Comparison of ENCODE assay signal across 1 cellular context in the genomic region with DNA sequence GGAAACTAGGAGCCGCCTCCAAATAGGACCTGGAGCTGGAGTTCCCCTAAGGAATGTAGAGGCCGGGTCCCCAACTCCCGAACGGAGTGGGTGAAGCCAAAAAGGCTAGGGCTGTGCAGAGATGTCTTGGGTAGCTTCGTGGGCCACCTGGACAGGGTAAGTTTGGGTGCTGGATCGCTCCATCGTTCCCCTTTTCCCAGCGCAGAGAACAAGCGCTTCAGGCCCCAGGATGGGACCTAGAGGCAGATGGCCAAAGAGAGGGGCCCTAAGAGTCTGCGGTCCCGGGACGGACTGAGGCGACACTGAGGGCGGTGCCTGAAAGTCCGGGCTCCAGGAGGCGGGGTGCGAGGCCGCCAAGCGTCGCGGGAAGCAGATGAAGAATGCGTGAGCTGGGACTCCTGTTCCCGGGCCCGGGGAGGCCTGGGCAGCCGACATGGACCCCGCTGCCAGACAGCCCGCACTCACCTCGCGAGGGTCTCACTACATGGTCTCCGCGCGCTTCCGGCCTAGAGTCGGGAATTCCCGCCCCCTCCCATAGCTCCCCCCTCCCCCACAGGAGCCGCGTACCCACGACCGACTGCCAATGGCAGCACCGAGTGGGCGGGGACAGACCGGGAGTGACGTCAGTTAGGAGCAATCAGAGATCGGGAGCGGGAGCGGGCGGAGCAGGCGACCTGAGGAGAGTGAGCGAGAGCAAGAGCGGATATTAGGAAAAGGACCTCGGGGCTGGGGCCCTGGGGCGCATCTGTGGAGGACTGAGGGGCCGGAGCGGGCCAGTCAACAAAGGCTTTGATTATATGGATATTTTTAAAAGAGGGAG.
TF ChIP-seq lines count a peak whose summit lies in the region.

A gene with protein sequence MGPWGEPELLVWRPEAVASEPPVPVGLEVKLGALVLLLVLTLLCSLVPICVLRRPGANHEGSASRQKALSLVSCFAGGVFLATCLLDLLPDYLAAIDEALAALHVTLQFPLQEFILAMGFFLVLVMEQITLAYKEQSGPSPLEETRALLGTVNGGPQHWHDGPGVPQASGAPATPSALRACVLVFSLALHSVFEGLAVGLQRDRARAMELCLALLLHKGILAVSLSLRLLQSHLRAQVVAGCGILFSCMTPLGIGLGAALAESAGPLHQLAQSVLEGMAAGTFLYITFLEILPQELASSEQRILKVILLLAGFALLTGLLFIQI (minus strand): TSS at position 508 of the 820 bp plus-strand sequence. CDS start 822 bp downstream, outside the sequence.

TF ChIP-seq in HepG2, 621 proteins besides CTCF, POLR2A, EP300 and RAD21 (continued from another document and continues in another):
- peak; percentile 30; the same call in 1 of the 2 replicates for TF ChIP-seq ZNF33B (CRISPR knock-in tag; IDR thresholded peaks at IDR 0.05)
- peak; percentile 49; the same call in 1 of the 2 replicates for TF ChIP-seq HDAC1 (CRISPR knock-in tag; IDR thresholded peaks at IDR 0.05)
- no peak for TF ChIP-seq FOSL2 (CRISPR knock-in tag; IDR thresholded peaks at IDR 0.05)
- TF ChIP-seq, protein P1, sequence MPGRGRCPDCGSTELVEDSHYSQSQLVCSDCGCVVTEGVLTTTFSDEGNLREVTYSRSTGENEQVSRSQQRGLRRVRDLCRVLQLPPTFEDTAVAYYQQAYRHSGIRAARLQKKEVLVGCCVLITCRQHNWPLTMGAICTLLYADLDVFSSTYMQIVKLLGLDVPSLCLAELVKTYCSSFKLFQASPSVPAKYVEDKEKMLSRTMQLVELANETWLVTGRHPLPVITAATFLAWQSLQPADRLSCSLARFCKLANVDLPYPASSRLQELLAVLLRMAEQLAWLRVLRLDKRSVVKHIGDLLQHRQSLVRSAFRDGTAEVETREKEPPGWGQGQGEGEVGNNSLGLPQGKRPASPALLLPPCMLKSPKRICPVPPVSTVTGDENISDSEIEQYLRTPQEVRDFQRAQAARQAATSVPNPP (CRISPR knock-in tag; IDR thresholded peaks at IDR 0.05): no peak
- peak; percentile 40; the same call in 1 of the 2 replicates for TF ChIP-seq RXRB (CRISPR knock-in tag; IDR thresholded peaks at IDR 0.05; ENCODE audit: borderline replicate concordance)
- peak; percentile 9; the same call in 1 of the 2 replicates for TF ChIP-seq TARDBP (CRISPR knock-in tag; IDR thresholded peaks at IDR 0.05)
- TF ChIP-seq ARID2 (CRISPR knock-in tag; IDR thresholded peaks at IDR 0.05; ENCODE audit: borderline replicate concordance): no peak; the same call in 1 of the 2 replicates
- TF ChIP-seq ZNF256 (CRISPR knock-in tag; conservative IDR thresholded peaks at IDR 0.05): no peak; the same call in 1 of the 2 replicates
- TF ChIP-seq, protein P2, sequence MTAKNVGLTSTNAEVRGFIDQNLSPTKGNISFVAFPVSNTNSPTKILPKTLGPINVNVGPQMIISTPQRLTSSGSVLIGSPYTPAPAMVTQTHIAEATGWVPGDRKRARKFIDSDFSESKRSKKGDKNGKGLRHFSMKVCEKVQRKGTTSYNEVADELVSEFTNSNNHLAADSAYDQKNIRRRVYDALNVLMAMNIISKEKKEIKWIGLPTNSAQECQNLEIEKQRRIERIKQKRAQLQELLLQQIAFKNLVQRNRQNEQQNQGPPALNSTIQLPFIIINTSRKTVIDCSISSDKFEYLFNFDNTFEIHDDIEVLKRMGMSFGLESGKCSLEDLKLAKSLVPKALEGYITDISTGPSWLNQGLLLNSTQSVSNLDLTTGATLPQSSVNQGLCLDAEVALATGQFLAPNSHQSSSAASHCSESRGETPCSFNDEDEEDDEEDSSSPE (CRISPR knock-in tag; IDR thresholded peaks at IDR 0.05): peak; percentile 46
- 0 out of 2 replicates have a peak, but pooled peaks have one; percentile 76 for TF ChIP-seq ZNF510 (CRISPR knock-in tag; IDR thresholded peaks at IDR 0.05; ENCODE audit: low read depth)
- TF ChIP-seq JDP2 (CRISPR knock-in tag; IDR thresholded peaks at IDR 0.05; ENCODE audit: borderline replicate concordance): no peak
- TF ChIP-seq KAT7 (CRISPR knock-in tag; IDR thresholded peaks at IDR 0.05; ENCODE audit: borderline replicate concordance): no peak
- TF ChIP-seq ZNF138 (CRISPR knock-in tag; IDR thresholded peaks at IDR 0.05; ENCODE audit: low read depth): 0 out of 2 replicates have a peak, but pooled peaks have one; percentile 57
- peak; percentile 14; the same call in 1 of the 2 replicates for TF ChIP-seq ESRRA (CRISPR knock-in tag; IDR thresholded peaks at IDR 0.05; ENCODE audit: low read depth)
- peak; percentile 92 for TF ChIP-seq PCBP1 (IDR thresholded peaks at IDR 0.05; ENCODE audit: borderline replicate concordance, low read depth, low read length)
- no peak for TF ChIP-seq MTF1 (CRISPR knock-in tag; IDR thresholded peaks at IDR 0.05)
- no peak for TF ChIP-seq HES4 (CRISPR knock-in tag; IDR thresholded peaks at IDR 0.05; ENCODE audit: borderline replicate concordance)
- 0 out of 2 replicates have a peak, but pooled peaks have one; percentile 6 for TF ChIP-seq ONECUT2 (CRISPR knock-in tag; IDR thresholded peaks at IDR 0.05)
- no peak for TF ChIP-seq CENPT (CRISPR knock-in tag; IDR thresholded peaks at IDR 0.05; ENCODE audit: low read depth)
- TF ChIP-seq, protein P3, sequence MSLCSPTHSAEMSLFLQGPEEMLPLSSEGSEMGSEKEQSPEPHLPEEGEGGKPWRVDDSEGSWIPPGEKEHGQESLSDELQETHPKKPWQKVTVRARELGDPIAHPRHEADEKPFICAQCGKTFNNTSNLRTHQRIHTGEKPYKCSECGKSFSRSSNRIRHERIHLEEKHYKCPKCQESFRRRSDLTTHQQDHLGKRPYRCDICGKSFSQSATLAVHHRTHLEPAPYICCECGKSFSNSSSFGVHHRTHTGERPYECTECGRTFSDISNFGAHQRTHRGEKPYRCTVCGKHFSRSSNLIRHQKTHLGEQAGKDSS (CRISPR knock-in tag; IDR thresholded peaks at IDR 0.05; ENCODE audit: borderline replicate concordance, low read depth): no peak; the same call in 1 of the 2 replicates
- TF ChIP-seq, protein P4, sequence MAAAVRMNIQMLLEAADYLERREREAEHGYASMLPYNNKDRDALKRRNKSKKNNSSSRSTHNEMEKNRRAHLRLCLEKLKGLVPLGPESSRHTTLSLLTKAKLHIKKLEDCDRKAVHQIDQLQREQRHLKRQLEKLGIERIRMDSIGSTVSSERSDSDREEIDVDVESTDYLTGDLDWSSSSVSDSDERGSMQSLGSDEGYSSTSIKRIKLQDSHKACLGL (CRISPR knock-in tag; IDR thresholded peaks at IDR 0.05): peak; percentile 73; the same call in 1 of the 2 replicates
- peak; percentile 42 for TF ChIP-seq ASH2L (IDR thresholded peaks at IDR 0.05; ENCODE audit: insufficient read length, low read depth, low read length)
- TF ChIP-seq, protein P5, sequence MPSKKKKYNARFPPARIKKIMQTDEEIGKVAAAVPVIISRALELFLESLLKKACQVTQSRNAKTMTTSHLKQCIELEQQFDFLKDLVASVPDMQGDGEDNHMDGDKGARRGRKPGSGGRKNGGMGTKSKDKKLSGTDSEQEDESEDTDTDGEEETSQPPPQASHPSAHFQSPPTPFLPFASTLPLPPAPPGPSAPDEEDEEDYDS (CRISPR knock-in tag; IDR thresholded peaks at IDR 0.05): peak; percentile 79
- TF ChIP-seq, protein P6, sequence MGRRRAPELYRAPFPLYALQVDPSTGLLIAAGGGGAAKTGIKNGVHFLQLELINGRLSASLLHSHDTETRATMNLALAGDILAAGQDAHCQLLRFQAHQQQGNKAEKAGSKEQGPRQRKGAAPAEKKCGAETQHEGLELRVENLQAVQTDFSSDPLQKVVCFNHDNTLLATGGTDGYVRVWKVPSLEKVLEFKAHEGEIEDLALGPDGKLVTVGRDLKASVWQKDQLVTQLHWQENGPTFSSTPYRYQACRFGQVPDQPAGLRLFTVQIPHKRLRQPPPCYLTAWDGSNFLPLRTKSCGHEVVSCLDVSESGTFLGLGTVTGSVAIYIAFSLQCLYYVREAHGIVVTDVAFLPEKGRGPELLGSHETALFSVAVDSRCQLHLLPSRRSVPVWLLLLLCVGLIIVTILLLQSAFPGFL (CRISPR knock-in tag; IDR thresholded peaks at IDR 0.05): 0 out of 2 replicates have a peak, but pooled peaks have one; percentile 54
- TF ChIP-seq ZNF879 (CRISPR knock-in tag; IDR thresholded peaks at IDR 0.05): no peak
- TF ChIP-seq, protein P7, sequence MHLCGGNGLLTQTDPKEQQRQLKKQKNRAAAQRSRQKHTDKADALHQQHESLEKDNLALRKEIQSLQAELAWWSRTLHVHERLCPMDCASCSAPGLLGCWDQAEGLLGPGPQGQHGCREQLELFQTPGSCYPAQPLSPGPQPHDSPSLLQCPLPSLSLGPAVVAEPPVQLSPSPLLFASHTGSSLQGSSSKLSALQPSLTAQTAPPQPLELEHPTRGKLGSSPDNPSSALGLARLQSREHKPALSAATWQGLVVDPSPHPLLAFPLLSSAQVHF (CRISPR knock-in tag; IDR thresholded peaks at IDR 0.05): no peak
- TF ChIP-seq NAIF1 (CRISPR knock-in tag; IDR thresholded peaks at IDR 0.05; ENCODE audit: borderline replicate concordance): peak; percentile 56; the same call in 1 of the 2 replicates
- TF ChIP-seq MATR3 (CRISPR knock-in tag; IDR thresholded peaks at IDR 0.05): no peak
- no peak for TF ChIP-seq ZNF33A (CRISPR knock-in tag; IDR thresholded peaks at IDR 0.05; ENCODE audit: borderline replicate concordance)
- TF ChIP-seq, protein P8, sequence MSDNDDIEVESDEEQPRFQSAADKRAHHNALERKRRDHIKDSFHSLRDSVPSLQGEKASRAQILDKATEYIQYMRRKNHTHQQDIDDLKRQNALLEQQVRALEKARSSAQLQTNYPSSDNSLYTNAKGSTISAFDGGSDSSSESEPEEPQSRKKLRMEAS (IDR thresholded peaks at IDR 0.05): peak; percentile 59; the same call in 1 of the 2 replicates
- peak; percentile 31; the same call in 1 of the 2 replicates for TF ChIP-seq GATA4 (IDR thresholded peaks at IDR 0.05; ENCODE audit: borderline replicate concordance, low read depth)
- TF ChIP-seq, protein P9, sequence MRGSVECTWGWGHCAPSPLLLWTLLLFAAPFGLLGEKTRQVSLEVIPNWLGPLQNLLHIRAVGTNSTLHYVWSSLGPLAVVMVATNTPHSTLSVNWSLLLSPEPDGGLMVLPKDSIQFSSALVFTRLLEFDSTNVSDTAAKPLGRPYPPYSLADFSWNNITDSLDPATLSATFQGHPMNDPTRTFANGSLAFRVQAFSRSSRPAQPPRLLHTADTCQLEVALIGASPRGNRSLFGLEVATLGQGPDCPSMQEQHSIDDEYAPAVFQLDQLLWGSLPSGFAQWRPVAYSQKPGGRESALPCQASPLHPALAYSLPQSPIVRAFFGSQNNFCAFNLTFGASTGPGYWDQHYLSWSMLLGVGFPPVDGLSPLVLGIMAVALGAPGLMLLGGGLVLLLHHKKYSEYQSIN (CRISPR knock-in tag; IDR thresholded peaks at IDR 0.05; ENCODE audit: borderline replicate concordance): no peak
- no peak for TF ChIP-seq ZSCAN29 (CRISPR knock-in tag; conservative IDR thresholded peaks at IDR 0.05)
- peak; percentile 21; the same call in 1 of the 2 replicates for TF ChIP-seq FOXO1 (CRISPR knock-in tag; IDR thresholded peaks at IDR 0.05)
- TF ChIP-seq, protein P10, sequence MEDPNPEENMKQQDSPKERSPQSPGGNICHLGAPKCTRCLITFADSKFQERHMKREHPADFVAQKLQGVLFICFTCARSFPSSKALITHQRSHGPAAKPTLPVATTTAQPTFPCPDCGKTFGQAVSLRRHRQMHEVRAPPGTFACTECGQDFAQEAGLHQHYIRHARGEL (CRISPR knock-in tag; IDR thresholded peaks at IDR 0.05): no peak
- TF ChIP-seq, protein P11, sequence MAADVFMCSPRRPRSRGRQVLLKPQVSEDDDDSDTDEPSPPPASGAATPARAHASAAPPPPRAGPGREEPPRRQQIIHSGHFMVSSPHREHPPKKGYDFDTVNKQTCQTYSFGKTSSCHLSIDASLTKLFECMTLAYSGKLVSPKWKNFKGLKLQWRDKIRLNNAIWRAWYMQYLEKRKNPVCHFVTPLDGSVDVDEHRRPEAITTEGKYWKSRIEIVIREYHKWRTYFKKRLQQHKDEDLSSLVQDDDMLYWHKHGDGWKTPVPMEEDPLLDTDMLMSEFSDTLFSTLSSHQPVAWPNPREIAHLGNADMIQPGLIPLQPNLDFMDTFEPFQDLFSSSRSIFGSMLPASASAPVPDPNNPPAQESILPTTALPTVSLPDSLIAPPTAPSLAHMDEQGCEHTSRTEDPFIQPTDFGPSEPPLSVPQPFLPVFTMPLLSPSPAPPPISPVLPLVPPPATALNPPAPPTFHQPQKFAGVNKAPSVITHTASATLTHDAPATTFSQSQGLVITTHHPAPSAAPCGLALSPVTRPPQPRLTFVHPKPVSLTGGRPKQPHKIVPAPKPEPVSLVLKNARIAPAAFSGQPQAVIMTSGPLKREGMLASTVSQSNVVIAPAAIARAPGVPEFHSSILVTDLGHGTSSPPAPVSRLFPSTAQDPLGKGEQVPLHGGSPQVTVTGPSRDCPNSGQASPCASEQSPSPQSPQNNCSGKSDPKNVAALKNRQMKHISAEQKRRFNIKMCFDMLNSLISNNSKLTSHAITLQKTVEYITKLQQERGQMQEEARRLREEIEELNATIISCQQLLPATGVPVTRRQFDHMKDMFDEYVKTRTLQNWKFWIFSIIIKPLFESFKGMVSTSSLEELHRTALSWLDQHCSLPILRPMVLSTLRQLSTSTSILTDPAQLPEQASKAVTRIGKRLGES (CRISPR knock-in tag; IDR thresholded peaks at IDR 0.05; ENCODE audit: borderline replicate concordance): no peak
- TF ChIP-seq TBL1XR1 (IDR thresholded peaks at IDR 0.05; ENCODE audit: borderline replicate concordance, low read length, partially characterized antibody): no peak
- TF ChIP-seq POGZ (CRISPR knock-in tag; IDR thresholded peaks at IDR 0.05): no peak
- TF ChIP-seq SP1 (IDR thresholded peaks at IDR 0.05): no peak
- peak; percentile 81 for TF ChIP-seq SP1 (CRISPR knock-in tag; IDR thresholded peaks at IDR 0.05)
- TF ChIP-seq, protein P12, sequence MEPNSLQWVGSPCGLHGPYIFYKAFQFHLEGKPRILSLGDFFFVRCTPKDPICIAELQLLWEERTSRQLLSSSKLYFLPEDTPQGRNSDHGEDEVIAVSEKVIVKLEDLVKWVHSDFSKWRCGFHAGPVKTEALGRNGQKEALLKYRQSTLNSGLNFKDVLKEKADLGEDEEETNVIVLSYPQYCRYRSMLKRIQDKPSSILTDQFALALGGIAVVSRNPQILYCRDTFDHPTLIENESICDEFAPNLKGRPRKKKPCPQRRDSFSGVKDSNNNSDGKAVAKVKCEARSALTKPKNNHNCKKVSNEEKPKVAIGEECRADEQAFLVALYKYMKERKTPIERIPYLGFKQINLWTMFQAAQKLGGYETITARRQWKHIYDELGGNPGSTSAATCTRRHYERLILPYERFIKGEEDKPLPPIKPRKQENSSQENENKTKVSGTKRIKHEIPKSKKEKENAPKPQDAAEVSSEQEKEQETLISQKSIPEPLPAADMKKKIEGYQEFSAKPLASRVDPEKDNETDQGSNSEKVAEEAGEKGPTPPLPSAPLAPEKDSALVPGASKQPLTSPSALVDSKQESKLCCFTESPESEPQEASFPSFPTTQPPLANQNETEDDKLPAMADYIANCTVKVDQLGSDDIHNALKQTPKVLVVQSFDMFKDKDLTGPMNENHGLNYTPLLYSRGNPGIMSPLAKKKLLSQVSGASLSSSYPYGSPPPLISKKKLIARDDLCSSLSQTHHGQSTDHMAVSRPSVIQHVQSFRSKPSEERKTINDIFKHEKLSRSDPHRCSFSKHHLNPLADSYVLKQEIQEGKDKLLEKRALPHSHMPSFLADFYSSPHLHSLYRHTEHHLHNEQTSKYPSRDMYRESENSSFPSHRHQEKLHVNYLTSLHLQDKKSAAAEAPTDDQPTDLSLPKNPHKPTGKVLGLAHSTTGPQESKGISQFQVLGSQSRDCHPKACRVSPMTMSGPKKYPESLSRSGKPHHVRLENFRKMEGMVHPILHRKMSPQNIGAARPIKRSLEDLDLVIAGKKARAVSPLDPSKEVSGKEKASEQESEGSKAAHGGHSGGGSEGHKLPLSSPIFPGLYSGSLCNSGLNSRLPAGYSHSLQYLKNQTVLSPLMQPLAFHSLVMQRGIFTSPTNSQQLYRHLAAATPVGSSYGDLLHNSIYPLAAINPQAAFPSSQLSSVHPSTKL (CRISPR knock-in tag; IDR thresholded peaks at IDR 0.05): no peak
- 0 out of 2 replicates have a peak, but pooled peaks have one; percentile 30 for TF ChIP-seq ZNF891 (CRISPR knock-in tag; IDR thresholded peaks at IDR 0.05)
- TF ChIP-seq ZNF556 (CRISPR knock-in tag; IDR thresholded peaks at IDR 0.05; ENCODE audit: borderline replicate concordance): 0 out of 2 replicates have a peak, but pooled peaks have one; percentile 26
